In genomic region chr2:165369131-165369935, GRCh38 we compare ENCODE assay signal across 17 cellular contexts.
A peak's percentile ranks its signal among the peaks of the same experiment; 100 is the strongest.
DNase-seq lines count a peak whose midpoint lies in the region; ATAC-seq and TF ChIP-seq lines count a peak whose summit lies in the region.
"Had no signal": no experiment of that assay in that cellular context is flagged by ENCODE, and none has a peak within 500 bp of the region (broad histone marks: within the 10 kb centered on the region; RNA-seq: fewer than 3 reads in every experiment).

No MANE protein-coding gene starts in this region.

- peak; percentile 90 for ATAC-seq in WTC11
- peak; percentile 79 for ATAC-seq in foreskin keratinocyte
- ATAC-seq: Panc1 had no signal

- H3K9me3 ChIP-seq in Loucy (ENCODE audit: insufficient read depth, low read depth, low read length) (no peaks in the 10 kb centered on the region), prostate gland (no peaks in the 10 kb centered on the region), adrenal gland (replicated peaks in 1 of 3) (no peaks in the 10 kb centered on the region)
- H3K9me3 ChIP-seq: right atrium auricular region had no signal

- no peak overlapping the region for H3K9ac ChIP-seq in Loucy (ENCODE audit: low read depth, low read length, poor library complexity, severe bottlenecking)

- H3F3A ChIP-seq in Loucy (ENCODE audit: low read depth) = no peaks in the 10 kb centered on the region

- H3K4me3 ChIP-seq in Loucy (ENCODE audit: low read length, poor library complexity, severe bottlenecking) (no peak overlapping the region), prostate gland (no peak overlapping the region), adrenal gland (no peak overlapping the region)
- H3K4me3 ChIP-seq: right atrium auricular region had no signal

- H3K27ac ChIP-seq in foreskin keratinocyte (no peak overlapping the region), prostate gland (no peak overlapping the region), adrenal gland (no peak overlapping the region)
- H3K27ac ChIP-seq: right atrium auricular region had no signal

- H3K36me3 ChIP-seq in Loucy (ENCODE audit: insufficient read depth, low read length) (no peaks in the 10 kb centered on the region), prostate gland (no peaks in the 10 kb centered on the region), adrenal gland (replicated peaks in 1 of 2) (no peaks in the 10 kb centered on the region)
- H3K36me3 ChIP-seq: right atrium auricular region had no signal

- no peak overlapping the region for H3K4me3 Mint-ChIP-seq in WTC11
- H3K4me3 Mint-ChIP-seq: B cell; neural crest cell; T-helper 1 cell treated with Interleukin-12 subunit alpha and Interleukin-12 subunit beta and Interleukin-4 antibody, amounts not matched to agents 30 μg/mL and 1 μg/mL, for 36 hours had no signal

- TF ChIP-seq POLR2A in prostate gland (IDR thresholded peaks at IDR 0.05) = no peak
- no peak for TF ChIP-seq POLR2A in adrenal gland (IDR thresholded peaks at IDR 0.05)

- WGBS in prostate gland = 50% methylated on average over 11 of the region's 11 CpGs
- 68 to 75% (median 71%) methylated on average over 11 of the region's 11 CpGs for WGBS in adrenal gland, 4 donors

- H3K4me2 ChIP-seq in Loucy (ENCODE audit: low read depth, low read length, poor library complexity, severe bottlenecking) = peak overlapping the region; percentile 3

- no peaks in the 10 kb centered on the region for H3K9me3 Mint-ChIP-seq in WTC11
- H3K9me3 Mint-ChIP-seq: neural crest cell; T-helper 1 cell treated with Interleukin-12 subunit alpha and Interleukin-12 subunit beta and Interleukin-4 antibody, amounts not matched to agents 30 μg/mL and 1 μg/mL, for 36 hours had no signal

- H2AFZ ChIP-seq in Loucy (ENCODE audit: low read length) = peak overlapping the region; percentile 24; the same call in 1 of the 2 replicates

- CTCF ChIA-PET in WTC11 (lab: Charles Lee) = interaction anchor here (1.1 to 1.2 kb wide), 3 partner anchors 47 to 410 kb away, joined by 3 to 4 read pairs (median 3); partner anchors contain the start of gene SCN3A

- H3K9me2 ChIP-seq in Loucy (replicated peaks; ENCODE audit: low read depth, low read length) = no peaks in the 10 kb centered on the region

- no peaks in the 10 kb centered on the region for H4K20me1 ChIP-seq in Loucy (ENCODE audit: insufficient read depth, low read length, poor library complexity, severe bottlenecking)

- POLR2A ChIA-PET in WTC11 (lab: Charles Lee) = interaction anchor here (1.2 kb wide), 1 partner anchor 10 kb away, joined by 3 read pairs; no protein-coding TSS in a partner anchor

- H3K27me3 Mint-ChIP-seq in WTC11 (ENCODE audit: low read depth) = no peaks in the 10 kb centered on the region
- H3K27me3 Mint-ChIP-seq: B cell had no signal

- TF ChIP-seq CTCF in Loucy (conservative IDR thresholded peaks at IDR 0.05; ENCODE audit: low read length) = no peak
- TF ChIP-seq CTCF in WTC11 (IDR thresholded peaks at IDR 0.05) = no peak
- TF ChIP-seq CTCF in foreskin keratinocyte (conservative IDR thresholded peaks at IDR 0.05) = no peak
- TF ChIP-seq CTCF in prostate gland (IDR thresholded peaks at IDR 0.05) = no peak
- no peak for TF ChIP-seq CTCF in adrenal gland (IDR thresholded peaks at IDR 0.05)

- DNase-seq in WTC11 (ENCODE audit: low spot score) = no peak
- peak; percentile 47 to 70 for DNase-seq in foreskin keratinocyte
- peak; percentile 50 for DNase-seq in prostate gland (ENCODE audit: low spot score)
- DNase-seq in NCI-H128 (lab: John Stamatoyannopoulos, UW; ENCODE audit: unreplicated experiment) = no peak
- no peak for DNase-seq in NCI-H2081 treated with DMSO at 0.1 percent for 48 hours (lab: John Stamatoyannopoulos, UW)
- DNase-seq in adrenal gland = no peak
- DNase-seq: activated CD4-positive, CD25-positive, alpha-beta regulatory T cell; activated gamma-delta T cell; DMS 273 treated with DMSO at 0.1 percent for 48 hours; NCI-H1417 treated with DMSO at 0.1 percent for 48 hours; NCI-H524 treated with DMSO at 0.1 percent for 48 hours had no signal

- peaks cover 53% of the 10 kb centered on the region for H3K4me1 Mint-ChIP-seq in WTC11
- H3K4me1 Mint-ChIP-seq: B cell had no signal

- H3K79me2 ChIP-seq in Loucy (ENCODE audit: insufficient read depth, low read length) = no peaks in the 10 kb centered on the region

- H3K27me3 ChIP-seq in Loucy (ENCODE audit: insufficient read depth, low read length, poor library complexity, severe bottlenecking) = no peaks in the 10 kb centered on the region
- H3K27me3 ChIP-seq in foreskin keratinocyte = no peaks in the 10 kb centered on the region
- H3K27me3 ChIP-seq in prostate gland (replicated peaks; ENCODE audit: insufficient read depth) = no peaks in the 10 kb centered on the region
- H3K27me3 ChIP-seq in adrenal gland = no peaks in the 10 kb centered on the region
- H3K27me3 ChIP-seq: right atrium auricular region had no signal

- intact Hi-C loops in prostate gland (cut with DNase I) (no loop called here), adrenal gland (cut with DNase I) (no loop called here)

- H3K27ac Mint-ChIP-seq in WTC11 = peak overlapping the region; percentile 89; the same call in 1 of the 2 replicates
- H3K27ac Mint-ChIP-seq: B cell; T-helper 1 cell treated with Interleukin-12 subunit alpha and Interleukin-12 subunit beta and Interleukin-4 antibody, amounts not matched to agents 30 μg/mL and 1 μg/mL, for 36 hours had no signal

- H3K4me1 ChIP-seq in Loucy (ENCODE audit: insufficient read depth, low read length, poor library complexity, severe bottlenecking) (peaks cover 17% of the 10 kb centered on the region), foreskin keratinocyte (no peaks in the 10 kb centered on the region), prostate gland (replicated peaks) (no peaks in the 10 kb centered on the region), adrenal gland (replicated peaks in 1 of 2) (no peaks in the 10 kb centered on the region)
- H3K4me1 ChIP-seq: right atrium auricular region had no signal

- no peaks in the 10 kb centered on the region for H3K36me3 Mint-ChIP-seq in WTC11

TF ChIP-seq in WTC11, 78 proteins besides CTCF, POLR2A, EP300 and RAD21:
- TF ChIP-seq IRF2 (CRISPR knock-in tag; IDR thresholded peaks at IDR 0.05; ENCODE audit: borderline replicate concordance, low read depth) (no peak), JAZF1 (CRISPR knock-in tag; IDR thresholded peaks at IDR 0.05) (no peak), PREB (CRISPR knock-in tag; IDR thresholded peaks at IDR 0.05; ENCODE audit: borderline replicate concordance) (no peak)

Comparison
In these comparisons a context has a peak if more than half of its experiments do, and no peak if none do; other contexts are left out.
1. DNase-seq: peak in foreskin keratinocyte (2 of 2) and prostate gland (single experiment); none in WTC11 (single experiment), NCI-H128 (single experiment), NCI-H2081 treated with DMSO at 0.1 percent for 48 hours (single experiment) and adrenal gland (0 of 7).